In the genomic region with DNA sequence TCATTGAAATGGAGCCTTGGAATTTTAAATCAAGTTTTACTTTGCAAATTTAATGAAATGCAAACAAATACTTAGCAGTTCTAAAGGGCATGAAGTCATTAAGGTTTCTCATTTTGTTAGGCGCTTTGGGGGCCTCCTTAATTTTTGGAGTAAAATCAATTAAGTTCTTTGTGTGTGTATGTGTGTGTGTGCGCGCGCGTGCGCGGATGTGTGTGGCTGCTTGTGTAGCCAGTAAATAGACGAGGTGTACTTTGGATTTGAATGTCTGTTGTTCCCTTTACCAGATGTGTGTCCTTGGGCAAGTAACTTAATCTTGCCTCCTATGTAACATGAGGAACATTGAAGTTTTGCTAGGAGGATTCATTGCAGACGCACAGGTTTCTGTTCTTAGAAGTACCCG, we compare ENCODE assay signal across 9 cellular contexts.
"Had no signal": no experiment of that assay in that cellular context is flagged by ENCODE, and none has a peak within 500 bp of the region (broad histone marks: within the 10 kb centered on the region; RNA-seq: fewer than 3 reads in every experiment).

No MANE protein-coding gene starts in this region.

- H3K27ac Mint-ChIP-seq: HFFc6 had no signal

- H3K9me3 ChIP-seq: HAP-1 had no signal

- ATAC-seq: HCT116 had no signal

- H3K27ac ChIP-seq: GM23248 had no signal

- H2AFZ ChIP-seq: GM23248 had no signal

- H3K9ac ChIP-seq: GM23248 had no signal

- DNase-seq: GM23248, GOT3, H7, H9, HCEC 1CT, HFFc6 had no signal

- H3K4me3 ChIP-seq: GM23248, HAP-1 had no signal

- FAIRE-seq: H54 had no signal

- H3K4me3 Mint-ChIP-seq: H9, HFFc6 had no signal

- H3K4me1 ChIP-seq: HAP-1 had no signal

- H3K36me3 ChIP-seq: HAP-1 had no signal
